Comparison of ENCODE assay signal across 1 cellular context in genomic region chr3:45952456-45952855, GRCh38.
TF ChIP-seq lines count a peak whose summit lies in the region.

No MANE protein-coding gene starts in this region.

TF ChIP-seq in SK-N-SH, 30 proteins besides CTCF, POLR2A, EP300 and RAD21:
- TF ChIP-seq ELF1 (IDR thresholded peaks at IDR 0.05) (no peak), GABPA (IDR thresholded peaks at IDR 0.05; ENCODE audit: low read depth) (no peak), IRF3 (IDR thresholded peaks at IDR 0.05; ENCODE audit: low read depth, low read length) (no peak), CHD2 (IDR thresholded peaks at IDR 0.05; ENCODE audit: low read length, partially characterized antibody) (no peak), SMC3 (IDR thresholded peaks at IDR 0.05; ENCODE audit: low read depth, low read length) (no peak), NFIC (IDR thresholded peaks at IDR 0.05; ENCODE audit: borderline replicate concordance) (no peak), POLR2AphosphoS5 (IDR thresholded peaks at IDR 0.05; ENCODE audit: low read depth, low read length) (no peak), USF2 (IDR thresholded peaks at IDR 0.05; ENCODE audit: borderline replicate concordance, low read depth, low read length) (no peak), TAF1 (IDR thresholded peaks at IDR 0.05; ENCODE audit: borderline replicate concordance, low read depth, low read length) (no peak), NRF1 (IDR thresholded peaks at IDR 0.05; ENCODE audit: low read depth, low read length) (no peak), FOXJ3 (CRISPR knock-in tag; IDR thresholded peaks at IDR 0.05) (no peak), PBX3 (IDR thresholded peaks at IDR 0.05) (no peak), JUND (IDR thresholded peaks at IDR 0.05) (no peak)
